9 cellular contexts compared by ENCODE assay signal in genomic region chr18:4455113-4455811, GRCh38. TPM values are rescaled to one million over a fixed set of nuclear protein-coding genes. Genes with fewer than 3 reads are reported as not detected.
A peak's percentile ranks its signal among the peaks of the same experiment; 100 is the strongest.
DNase-seq lines count a peak whose midpoint lies in the region; FAIRE-seq and TF ChIP-seq lines count a peak whose summit lies in the region.
"Had no signal": no experiment of that assay in that cellular context is flagged by ENCODE, and none has a peak within 500 bp of the region (broad histone marks: within the 10 kb centered on the region; RNA-seq: fewer than 3 reads in every experiment).

DLGAP1 (minus strand) TSS chr18:4455307.

- no peak for DNase-seq in activated naive CD4-positive, alpha-beta T cell treated with anti-CD3 and anti-CD28 coated beads, Interleukin-2, amount 10 ng/mL, durations not matched to agents 7 days and 5 days
- DNase-seq in activated naive CD4-positive, alpha-beta T cell treated with anti-CD3 and anti-CD28 coated beads for 36 hours = no peak
- DNase-seq in cerebellar nuclear complex (lab: John Stamatoyannopoulos, UW) = peak; percentile 4 to 19
- DNase-seq in lower leg skin (ENCODE audit: low spot score in 2 of 2) = no peak
- DNase-seq in urothelium cell line (ENCODE audit: low spot score) = peak; percentile 91
- no peak for DNase-seq in putamen (ENCODE audit: low spot score)
- no peak for DNase-seq in NCI-H2029 (lab: John Stamatoyannopoulos, UW)

- WGBS in lower leg skin, 2 donors = 0 to 2% methylated on average over 9 to 67 of the region's 75 CpGs

- H3K4me1 Mint-ChIP-seq in activated naive CD4-positive, alpha-beta T cell treated with anti-CD3 and anti-CD28 coated beads, Interleukin-2, amount 10 ng/mL, durations not matched to agents 7 days and 5 days = peaks cover 4% of the 10 kb centered on the region
- peaks cover 10% of the 10 kb centered on the region for H3K4me1 Mint-ChIP-seq in activated naive CD4-positive, alpha-beta T cell treated with anti-CD3 and anti-CD28 coated beads for 36 hours (ENCODE audit: low read depth)

- H3K79me2 ChIP-seq in KMS-11 (ENCODE audit: insufficient read depth, low read depth) = no peaks in the 10 kb centered on the region

- no peaks in the 10 kb centered on the region for H3K36me3 ChIP-seq in KMS-11 (ENCODE audit: insufficient read depth)

- H3K36me3 Mint-ChIP-seq in activated naive CD4-positive, alpha-beta T cell treated with anti-CD3 and anti-CD28 coated beads, Interleukin-2, amount 10 ng/mL, durations not matched to agents 7 days and 5 days = peaks cover 4% of the 10 kb centered on the region
- H3K36me3 Mint-ChIP-seq in activated naive CD4-positive, alpha-beta T cell treated with anti-CD3 and anti-CD28 coated beads for 36 hours (ENCODE audit: low read depth) = peaks cover 9% of the 10 kb centered on the region

- TF ChIP-seq CTCF in KMS-11 (conservative IDR thresholded peaks at IDR 0.05; ENCODE audit: low read depth, low read length) = no peak
- TF ChIP-seq CTCF in lower leg skin (IDR thresholded peaks at IDR 0.05) = no peak

- H3K4me2 ChIP-seq in KMS-11 = peak within 1 kb of the TSS; percentile 36; the same call in 1 of the 2 replicates

- peak; percentile 82 for FAIRE-seq in urothelium cell line (lab: Jason Lieb, UNC)
- FAIRE-seq: G401.6 had no signal

- peaks cover 11% of the 10 kb centered on the region for H3K4me1 ChIP-seq in KMS-11 (ENCODE audit: low read depth, poor library complexity, severe bottlenecking)

- intact Hi-C loops in activated naive CD4-positive, alpha-beta T cell treated with anti-CD3 and anti-CD28 coated beads for 36 hours (cut with micrococcal nuclease) = no loop called here
- intact Hi-C loops in lower leg skin (cut with DNase I; ENCODE audit: low total_unique reads) = no loop called here

- H2AFZ ChIP-seq in KMS-11 (ENCODE audit: low read depth) = peak within 1 kb of the TSS; percentile 66

- H3K27me3 ChIP-seq in KMS-11 (ENCODE audit: insufficient read depth, low read depth) = no peaks in the 10 kb centered on the region

- peak within 1 kb of the TSS; percentile 74 for H3K27ac Mint-ChIP-seq in activated naive CD4-positive, alpha-beta T cell treated with anti-CD3 and anti-CD28 coated beads, Interleukin-2, amount 10 ng/mL, durations not matched to agents 7 days and 5 days
- H3K27ac Mint-ChIP-seq in activated naive CD4-positive, alpha-beta T cell treated with anti-CD3 and anti-CD28 coated beads for 36 hours = no peak within 1 kb of the TSS

- no peak within 1 kb of the TSS for H3K4me3 Mint-ChIP-seq in activated naive CD4-positive, alpha-beta T cell treated with anti-CD3 and anti-CD28 coated beads, Interleukin-2, amount 10 ng/mL, durations not matched to agents 7 days and 5 days
- H3K4me3 Mint-ChIP-seq in activated naive CD4-positive, alpha-beta T cell treated with anti-CD3 and anti-CD28 coated beads for 36 hours = no peak within 1 kb of the TSS

- no peaks in the 10 kb centered on the region for H3K9me3 Mint-ChIP-seq in activated naive CD4-positive, alpha-beta T cell treated with anti-CD3 and anti-CD28 coated beads, Interleukin-2, amount 10 ng/mL, durations not matched to agents 7 days and 5 days
- peaks cover 3% of the 10 kb centered on the region for H3K9me3 Mint-ChIP-seq in activated naive CD4-positive, alpha-beta T cell treated with anti-CD3 and anti-CD28 coated beads for 36 hours

- H3K4me3 ChIP-seq in KMS-11 (IDR thresholded peaks at IDR 0.05; ENCODE audit: insufficient read depth, low read depth, low read length) (no peak within 1 kb of the TSS), lower leg skin (ENCODE audit: low read depth, poor library complexity, severe bottlenecking) (peak within 1 kb of the TSS; percentile 8)

- CTCF ChIA-PET in activated naive CD4-positive, alpha-beta T cell treated with anti-CD3 and anti-CD28 coated beads, Interleukin-2, amount 10 ng/mL, durations not matched to agents 7 days and 5 days (lab: Charles Lee) = no interaction called here
- CTCF ChIA-PET in activated naive CD4-positive, alpha-beta T cell treated with anti-CD3 and anti-CD28 coated beads for 36 hours (lab: Charles Lee) = no interaction called here

- no peak within 1 kb of the TSS for H3K27ac ChIP-seq in KMS-11

- H3K9ac ChIP-seq in KMS-11 = peak within 1 kb of the TSS; percentile 49; the same call in 1 of the 2 replicates

- peaks cover 33% of the 10 kb centered on the region for H3K27me3 Mint-ChIP-seq in activated naive CD4-positive, alpha-beta T cell treated with anti-CD3 and anti-CD28 coated beads, Interleukin-2, amount 10 ng/mL, durations not matched to agents 7 days and 5 days
- H3K27me3 Mint-ChIP-seq in activated naive CD4-positive, alpha-beta T cell treated with anti-CD3 and anti-CD28 coated beads for 36 hours (ENCODE audit: low read depth) = peaks cover 24% of the 10 kb centered on the region

- TF ChIP-seq POLR2A in lower leg skin (IDR thresholded peaks at IDR 0.05) = no peak

- H4K20me1 ChIP-seq in KMS-11 (ENCODE audit: insufficient read depth) = no peaks in the 10 kb centered on the region

RNA-seq across cellular contexts. Expression of gene DLGAP1, which starts in this region (rescaled TPM):
- total RNA-seq in activated naive CD4-positive, alpha-beta T cell treated with anti-CD3 and anti-CD28 coated beads for 36 hours = not detected
- 1 to 10 TPM in 2 of 4 donors, under 1 TPM in 2; 0.34 to 1.3 (median 0.82) TPM for total RNA-seq in lower leg skin

Comparison
In these comparisons a context has a peak if more than half of its experiments do, and no peak if none do; other contexts are left out.
1. DNase-seq: peak in cerebellar nuclear complex (2 of 2) and urothelium cell line (single experiment); none in activated naive CD4-positive, alpha-beta T cell treated with anti-CD3 and anti-CD28 coated beads, Interleukin-2, amount 10 ng/mL, durations not matched to agents 7 days and 5 days (single experiment), activated naive CD4-positive, alpha-beta T cell treated with anti-CD3 and anti-CD28 coated beads for 36 hours (single experiment), lower leg skin (0 of 2), putamen (single experiment) and NCI-H2029 (single experiment).